9 cellular contexts compared by ENCODE assay signal in genomic region chr14:91228112-91229004, GRCh38. TPM values are rescaled to one million over a fixed set of nuclear protein-coding genes. Genes with fewer than 3 reads are reported as not detected.
A peak's percentile ranks its signal among the peaks of the same experiment; 100 is the strongest.
DNase-seq lines count a peak whose midpoint lies in the region; ATAC-seq, FAIRE-seq and TF ChIP-seq lines count a peak whose summit lies in the region.
"Had no signal": no experiment of that assay in that cellular context is flagged by ENCODE, and none has a peak within 500 bp of the region (broad histone marks: within the 10 kb centered on the region; RNA-seq: fewer than 3 reads in every experiment).

No MANE protein-coding gene starts in this region.

- no peak for TF ChIP-seq CTCF in endodermal cell (conservative IDR thresholded peaks at IDR 0.05)

- WGBS in endodermal cell (ENCODE audit: insufficient coverage in 1 of 2, insufficient read length in 1 of 2), 2 experiments: 88 to 90% methylated on average over 14 of the region's 14 CpGs

- H3K9me3 ChIP-seq in endodermal cell (ENCODE audit: control insufficient read depth, low read length): peaks cover 15% of the 10 kb centered on the region

- no peak overlapping the region for H3K4me3 Mint-ChIP-seq in endodermal cell
- H3K4me3 Mint-ChIP-seq: brain had no signal

- no peak for FAIRE-seq in GM19239 (lab: Jason Lieb, UNC)

- peaks cover 13% of the 10 kb centered on the region for H3K36me3 Mint-ChIP-seq in endodermal cell (ENCODE audit: low read depth)

- no peak overlapping the region for H3K9ac ChIP-seq in endodermal cell (ENCODE audit: extremely low read depth, low read length, poor library complexity, severe bottlenecking)

- DNase-seq in GM19239 (ENCODE audit: insufficient read length, low spot score) (peak; percentile 61), endodermal cell (peak; percentile 83), H4 (ENCODE audit: low spot score) (no peak), OCI-M2 (lab: John Stamatoyannopoulos, UW; ENCODE audit: unreplicated experiment) (no peak), cerebellar cortex (ENCODE audit: low spot score) (no peak)
- peak; percentile 93 for DNase-seq in activated CD4-positive, alpha-beta T cell treated with anti-CD3 and anti-CD28 coated beads for 48 hours
- peak; percentile 89 for DNase-seq in stimulated activated CD4-positive, alpha-beta T cell treated with anti-CD3 and anti-CD28 coated beads, Interleukin-4, amount 100 ng/mL, for 24 hours

- no peaks in the 10 kb centered on the region for H3K27me3 ChIP-seq in endodermal cell (ENCODE audit: control insufficient read depth, insufficient read depth, low read length, poor library complexity, severe bottlenecking)

- H3K27ac ChIP-seq in endodermal cell (ENCODE audit: low read depth, low read length): no peak overlapping the region

- H3K4me3 ChIP-seq in endodermal cell (ENCODE audit: low read length): no peak overlapping the region

- no peaks in the 10 kb centered on the region for H3K4me1 ChIP-seq in endodermal cell (ENCODE audit: control insufficient read depth, insufficient read depth, low read length)

- H3K27ac Mint-ChIP-seq in endodermal cell: no peak overlapping the region

- H3K4me1 Mint-ChIP-seq in endodermal cell: no peaks in the 10 kb centered on the region
- H3K4me1 Mint-ChIP-seq: brain had no signal

- peaks cover 10% of the 10 kb centered on the region for H3K9me3 Mint-ChIP-seq in endodermal cell

- no peaks in the 10 kb centered on the region for H3K36me3 ChIP-seq in endodermal cell (ENCODE audit: control insufficient read depth, insufficient read depth, low read length)

- peak; percentile 67 for ATAC-seq in HG03135 (IDR thresholded peaks at IDR 0.05; ENCODE audit: unreplicated experiment)

- H3K27me3 Mint-ChIP-seq in endodermal cell (ENCODE audit: insufficient read depth): no peaks in the 10 kb centered on the region
- H3K27me3 Mint-ChIP-seq: brain had no signal

RNA-seq across cellular contexts. Expression of gene GPR68, which starts 16.1 kb away (rescaled TPM):
- total RNA-seq in endodermal cell: under 1 TPM; 0.38 to 0.44 TPM
- polyA plus RNA-seq in endodermal cell (2013, experiment 1 of 2): 0.57 TPM
- polyA plus RNA-seq in endodermal cell (2013, experiment 2 of 2): 0.58 TPM
- total RNA-seq in H4 (2014; rRNA removed; shearing (Covaris generic)): 0.04 TPM in 1 of 2 replicates, not detected in the other

Comparison
In these comparisons a context has a peak if more than half of its experiments do, and no peak if none do; other contexts are left out.
1. DNase-seq: peak in GM19239 (single experiment), activated CD4-positive, alpha-beta T cell treated with anti-CD3 and anti-CD28 coated beads for 48 hours (single experiment), endodermal cell (single experiment) and stimulated activated CD4-positive, alpha-beta T cell treated with anti-CD3 and anti-CD28 coated beads, Interleukin-4, amount 100 ng/mL, for 24 hours (single experiment); none in H4 (single experiment), OCI-M2 (single experiment) and cerebellar cortex (single experiment).